In the genomic region with DNA sequence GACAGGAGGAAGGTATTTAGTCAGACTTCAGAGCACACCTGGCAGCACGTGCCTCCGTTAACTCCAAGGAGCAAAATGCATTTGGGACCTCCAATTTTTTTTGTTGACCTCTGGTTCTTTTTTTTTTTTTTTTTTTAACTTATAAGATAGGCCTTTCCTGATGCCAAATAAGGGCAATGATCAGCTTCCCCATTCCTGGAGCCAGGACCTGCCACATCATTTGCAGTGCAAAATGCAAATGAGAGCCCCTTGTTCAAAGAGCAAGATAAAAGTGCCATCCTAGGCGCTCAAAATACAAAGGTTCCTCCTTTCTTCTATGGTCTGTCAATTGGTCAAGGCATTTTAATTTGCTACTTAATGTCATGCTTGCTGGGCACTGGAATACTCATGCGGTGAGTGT, we compare ENCODE assay signal across 16 cellular contexts.
DNase-seq lines count a peak whose midpoint lies in the region; ATAC-seq and TF ChIP-seq lines count a peak whose summit lies in the region.
"Had no signal": no experiment of that assay in that cellular context is flagged by ENCODE, and none has a peak within 500 bp of the region (broad histone marks: within the 10 kb centered on the region; RNA-seq: fewer than 3 reads in every experiment).

No MANE protein-coding gene starts in this region.

- H3K27ac Mint-ChIP-seq in stimulated activated naive B cell treated with anti-CD40 and anti-IgM and Interleukin-4, amounts not matched to agents 10 μg/mL and 1 μg/mL and 100 μg/mL, for 72 hours = peak overlapping the region; percentile 20
- no peak overlapping the region for H3K27ac Mint-ChIP-seq in CD14-positive monocyte
- no peak overlapping the region for H3K27ac Mint-ChIP-seq in activated CD8-positive, alpha-beta T cell treated with anti-CD3 and anti-CD28 coated beads, Interleukin-2, amount 10 ng/mL, durations not matched to agents 7 days and 5 days
- H3K27ac Mint-ChIP-seq in stimulated activated memory B cell treated with anti-CD40 and anti-IgM and Interleukin-4, amounts not matched to agents 10 μg/mL and 1 μg/mL and 100 μg/mL, for 72 hours = no peak overlapping the region
- H3K27ac Mint-ChIP-seq: CD8-positive, alpha-beta T cell had no signal

- no peaks in the 10 kb centered on the region for H3K9me3 Mint-ChIP-seq in stimulated activated naive B cell treated with anti-CD40 and anti-IgM and Interleukin-4, amounts not matched to agents 10 μg/mL and 1 μg/mL and 100 μg/mL, for 72 hours
- H3K9me3 Mint-ChIP-seq in CD14-positive monocyte = no peaks in the 10 kb centered on the region
- H3K9me3 Mint-ChIP-seq in activated CD8-positive, alpha-beta T cell treated with anti-CD3 and anti-CD28 coated beads, Interleukin-2, amount 10 ng/mL, durations not matched to agents 7 days and 5 days (ENCODE audit: insufficient read depth) = no peaks in the 10 kb centered on the region
- H3K9me3 Mint-ChIP-seq in stimulated activated memory B cell treated with anti-CD40 and anti-IgM and Interleukin-4, amounts not matched to agents 10 μg/mL and 1 μg/mL and 100 μg/mL, for 72 hours = no peaks in the 10 kb centered on the region
- H3K9me3 Mint-ChIP-seq: CD8-positive, alpha-beta T cell had no signal

- no peaks in the 10 kb centered on the region for H3K9me2 ChIP-seq in hepatocyte (replicated peaks; ENCODE audit: insufficient read depth)

- H3K4me3 ChIP-seq in ascending aorta = no peak overlapping the region
- no peak overlapping the region for H3K4me3 ChIP-seq in hepatocyte
- no peak overlapping the region for H3K4me3 ChIP-seq in transverse colon

- DNase-seq in NCI-H526 (lab: John Stamatoyannopoulos, UW) (peak; percentile 39 to 71), ascending aorta (ENCODE audit: low spot score in 2 of 2) (no peak), hepatocyte (ENCODE audit: low spot score) (no peak), CD14-positive monocyte (ENCODE audit: low spot score) (no peak), transverse colon (no peak)
- no peak for DNase-seq in stimulated activated naive B cell treated with anti-CD40 and anti-IgM and Interleukin-4, amounts not matched to agents 10 μg/mL and 1 μg/mL and 100 μg/mL, for 72 hours
- DNase-seq in activated CD8-positive, alpha-beta T cell treated with anti-CD3 and anti-CD28 coated beads, Interleukin-2, amount 10 ng/mL, durations not matched to agents 7 days and 5 days = no peak
- DNase-seq: BE2C; CD8-positive, alpha-beta T cell; COR-L47; DMS153; DMS79 treated with DMSO at 0.1 percent for 48 hours; GDM1 had no signal

- TF ChIP-seq POLR2A in transverse colon (IDR thresholded peaks at IDR 0.05) = no peak

- no peak overlapping the region for H3K4me2 ChIP-seq in hepatocyte

- H3K79me2 ChIP-seq in hepatocyte = no peaks in the 10 kb centered on the region

- peaks cover 9 to 22% of the 10 kb centered on the region in 2 donors for H3K4me1 Mint-ChIP-seq in stimulated activated naive B cell treated with anti-CD40 and anti-IgM and Interleukin-4, amounts not matched to agents 10 μg/mL and 1 μg/mL and 100 μg/mL, for 72 hours
- H3K4me1 Mint-ChIP-seq in CD14-positive monocyte = peaks cover 5% of the 10 kb centered on the region
- H3K4me1 Mint-ChIP-seq in activated CD8-positive, alpha-beta T cell treated with anti-CD3 and anti-CD28 coated beads, Interleukin-2, amount 10 ng/mL, durations not matched to agents 7 days and 5 days (ENCODE audit: low read depth) = no peaks in the 10 kb centered on the region
- H3K4me1 Mint-ChIP-seq in stimulated activated memory B cell treated with anti-CD40 and anti-IgM and Interleukin-4, amounts not matched to agents 10 μg/mL and 1 μg/mL and 100 μg/mL, for 72 hours = peaks cover 5% of the 10 kb centered on the region

- in situ Hi-C loops in transverse colon (cut with MboI; ENCODE audit: low pct_ligation_motif_present in 1 of 4, low pct_unique_long_range_greater_than_20kb in 1 of 4, low sequenced_read_pairs in 3 of 4) = no loop called here

- peaks cover 4 to 22% of the 10 kb centered on the region in 2 donors for H3K4me1 ChIP-seq in ascending aorta
- peaks cover 3% of the 10 kb centered on the region for H3K4me1 ChIP-seq in hepatocyte (ENCODE audit: insufficient read depth)
- H3K4me1 ChIP-seq in transverse colon = peaks cover 0 to 16% (median 4%) of the 10 kb centered on the region in 4 donors
- H3K4me1 ChIP-seq: BE2C had no signal

- no peak overlapping the region for H3K4me3 Mint-ChIP-seq in stimulated activated naive B cell treated with anti-CD40 and anti-IgM and Interleukin-4, amounts not matched to agents 10 μg/mL and 1 μg/mL and 100 μg/mL, for 72 hours
- H3K4me3 Mint-ChIP-seq in CD14-positive monocyte = no peak overlapping the region
- H3K4me3 Mint-ChIP-seq in activated CD8-positive, alpha-beta T cell treated with anti-CD3 and anti-CD28 coated beads, Interleukin-2, amount 10 ng/mL, durations not matched to agents 7 days and 5 days = no peak overlapping the region
- no peak overlapping the region for H3K4me3 Mint-ChIP-seq in stimulated activated memory B cell treated with anti-CD40 and anti-IgM and Interleukin-4, amounts not matched to agents 10 μg/mL and 1 μg/mL and 100 μg/mL, for 72 hours
- H3K4me3 Mint-ChIP-seq: CD8-positive, alpha-beta T cell had no signal

- no peak for TF ChIP-seq EP300 in transverse colon (IDR thresholded peaks at IDR 0.05; ENCODE audit: low read depth)

- H3K36me3 ChIP-seq in ascending aorta (no peaks in the 10 kb centered on the region), hepatocyte (replicated peaks; ENCODE audit: insufficient read depth, low read depth) (no peaks in the 10 kb centered on the region), transverse colon (no peaks in the 10 kb centered on the region)
- H3K36me3 ChIP-seq: BE2C had no signal

- no peaks in the 10 kb centered on the region for H4K20me1 ChIP-seq in hepatocyte (ENCODE audit: insufficient read depth, poor library complexity, severe bottlenecking)

- H3K27ac ChIP-seq in ascending aorta (peak overlapping the region; percentile 25 to 53), hepatocyte (peak overlapping the region; percentile 71), transverse colon (no peak overlapping the region)
- H3K27ac ChIP-seq: C4-2B had no signal

- H3K9me3 ChIP-seq in ascending aorta (no peaks in the 10 kb centered on the region), hepatocyte (ENCODE audit: low read depth) (no peaks in the 10 kb centered on the region), transverse colon (no peaks in the 10 kb centered on the region)
- H3K9me3 ChIP-seq: BE2C had no signal

- ATAC-seq in stimulated activated naive B cell treated with anti-CD40 and anti-IgM and Interleukin-4, amounts not matched to agents 10 μg/mL and 1 μg/mL and 100 μg/mL, for 72 hours (replicated peaks) = no peak
- ATAC-seq in activated CD8-positive, alpha-beta T cell treated with anti-CD3 and anti-CD28 coated beads, Interleukin-2, amount 10 ng/mL, durations not matched to agents 7 days and 5 days = no peak
- ATAC-seq in stimulated activated memory B cell treated with anti-CD40 and anti-IgM and Interleukin-4, amounts not matched to agents 10 μg/mL and 1 μg/mL and 100 μg/mL, for 72 hours = no peak
- ATAC-seq: CD8-positive, alpha-beta T cell; HCT116 had no signal

- peaks cover 16 to 46% of the 10 kb centered on the region in 2 donors for H3K36me3 Mint-ChIP-seq in stimulated activated naive B cell treated with anti-CD40 and anti-IgM and Interleukin-4, amounts not matched to agents 10 μg/mL and 1 μg/mL and 100 μg/mL, for 72 hours
- peaks cover 2 to 3% of the 10 kb centered on the region in 2 donors for H3K36me3 Mint-ChIP-seq in CD14-positive monocyte
- H3K36me3 Mint-ChIP-seq in activated CD8-positive, alpha-beta T cell treated with anti-CD3 and anti-CD28 coated beads, Interleukin-2, amount 10 ng/mL, durations not matched to agents 7 days and 5 days (ENCODE audit: low read depth) = no peaks in the 10 kb centered on the region
- H3K36me3 Mint-ChIP-seq in stimulated activated memory B cell treated with anti-CD40 and anti-IgM and Interleukin-4, amounts not matched to agents 10 μg/mL and 1 μg/mL and 100 μg/mL, for 72 hours = peaks cover 30% of the 10 kb centered on the region
- H3K36me3 Mint-ChIP-seq: CD8-positive, alpha-beta T cell had no signal

- no peak overlapping the region for H2AFZ ChIP-seq in hepatocyte

- intact Hi-C loops in ascending aorta (cut with DNase I) (no loop called here), CD14-positive monocyte (cut with micrococcal nuclease) (no loop called here), transverse colon (cut with DNase I; ENCODE audit: low total_unique reads) (no loop called here)

- 94% methylated on average over 4 of the region's 4 CpGs for WGBS in hepatocyte (ENCODE audit: low lambda C conversion rate, missing lambda C conversion rate)
- WGBS in transverse colon (ENCODE audit: low coverage in 1 of 2), 2 donors = 74 to 95% methylated on average over 3 to 4 of the region's 4 CpGs

- POLR2A ChIA-PET in activated CD8-positive, alpha-beta T cell treated with anti-CD3 and anti-CD28 coated beads, Interleukin-2, amount 10 ng/mL, durations not matched to agents 7 days and 5 days (lab: Charles Lee) = no interaction called here

- H3K27me3 ChIP-seq in ascending aorta (no peaks in the 10 kb centered on the region), hepatocyte (peaks cover 5% of the 10 kb centered on the region), transverse colon (no peaks in the 10 kb centered on the region)
- H3K27me3 ChIP-seq: BE2C had no signal

- TF ChIP-seq CTCF in ascending aorta (IDR thresholded peaks at IDR 0.05) (no peak), hepatocyte (IDR thresholded peaks at IDR 0.05; ENCODE audit: poor library complexity) (no peak), CD14-positive monocyte (IDR thresholded peaks at IDR 0.05) (no peak), transverse colon (IDR thresholded peaks at IDR 0.05) (no peak)

- CTCF ChIA-PET in activated CD8-positive, alpha-beta T cell treated with anti-CD3 and anti-CD28 coated beads, Interleukin-2, amount 10 ng/mL, durations not matched to agents 7 days and 5 days (lab: Charles Lee) = no interaction called here

- H3K27me3 Mint-ChIP-seq in stimulated activated naive B cell treated with anti-CD40 and anti-IgM and Interleukin-4, amounts not matched to agents 10 μg/mL and 1 μg/mL and 100 μg/mL, for 72 hours = no peaks in the 10 kb centered on the region
- H3K27me3 Mint-ChIP-seq in CD14-positive monocyte (ENCODE audit: low read depth in 3 of 3) = peaks cover 0 to 4% (median 2%) of the 10 kb centered on the region in 3 donors
- H3K27me3 Mint-ChIP-seq in activated CD8-positive, alpha-beta T cell treated with anti-CD3 and anti-CD28 coated beads, Interleukin-2, amount 10 ng/mL, durations not matched to agents 7 days and 5 days (ENCODE audit: low read depth) = no peaks in the 10 kb centered on the region
- no peaks in the 10 kb centered on the region for H3K27me3 Mint-ChIP-seq in stimulated activated memory B cell treated with anti-CD40 and anti-IgM and Interleukin-4, amounts not matched to agents 10 μg/mL and 1 μg/mL and 100 μg/mL, for 72 hours

Comparison
In these comparisons a context has a peak if more than half of its experiments do, and no peak if none do; other contexts are left out.
1. DNase-seq: peak in NCI-H526 (2 of 2); none in ascending aorta (0 of 2), hepatocyte (single experiment), stimulated activated naive B cell treated with anti-CD40 and anti-IgM and Interleukin-4, amounts not matched to agents 10 μg/mL and 1 μg/mL and 100 μg/mL, for 72 hours (single experiment), CD14-positive monocyte (single experiment), transverse colon (single experiment) and activated CD8-positive, alpha-beta T cell treated with anti-CD3 and anti-CD28 coated beads, Interleukin-2, amount 10 ng/mL, durations not matched to agents 7 days and 5 days (single experiment).
2. H3K27ac ChIP-seq: peak in ascending aorta (2 of 2) and hepatocyte (single experiment); none in transverse colon (0 of 4).